ENCODE assay signal across 22 cellular contexts in the genomic region with DNA sequence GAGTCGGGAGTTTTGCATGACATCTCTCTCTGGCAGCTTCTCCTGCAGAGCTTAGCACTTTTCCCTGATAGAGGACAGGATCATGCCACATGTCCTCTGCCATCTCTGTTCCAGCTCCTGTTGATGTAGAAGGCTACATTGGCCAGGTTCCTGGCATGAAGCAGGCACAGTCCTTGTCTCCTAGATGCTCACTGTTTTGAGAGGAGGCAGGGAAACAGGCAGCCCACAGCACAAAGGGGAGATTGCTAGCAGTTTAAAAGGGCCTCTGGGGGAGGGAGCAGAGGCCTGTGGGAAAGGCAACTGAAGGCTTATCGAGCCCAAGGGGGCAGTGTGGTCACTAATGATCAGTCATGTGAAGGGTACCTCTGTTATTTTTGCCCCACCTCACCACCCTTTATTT. TPM values are rescaled to one million over a fixed set of nuclear protein-coding genes. Genes with fewer than 3 reads are reported as not detected.
A peak's percentile ranks its signal among the peaks of the same experiment; 100 is the strongest.
DNase-seq lines count a peak whose midpoint lies in the region; ATAC-seq, FAIRE-seq and TF ChIP-seq lines count a peak whose summit lies in the region.
"Had no signal": no experiment of that assay in that cellular context is flagged by ENCODE, and none has a peak within 500 bp of the region (broad histone marks: within the 10 kb centered on the region; RNA-seq: fewer than 3 reads in every experiment).

No MANE protein-coding gene starts in this region.

- CTCF ChIA-PET in HCT116 (lab: Charles Lee), result no interaction called here

- no peak for DNase-seq in HCT116 (ENCODE audit: low read depth, low spot score)
- DNase-seq in central memory CD8-positive, alpha-beta T cell (ENCODE audit: low spot score in 2 of 2), result no peak
- no peak for DNase-seq in left cardiac atrium
- peak; percentile 33 for DNase-seq in retina
- DNase-seq in small intestine, result no peak
- no peak for DNase-seq in upper lobe of right lung
- no peak for DNase-seq in HCEC 1CT
- DNase-seq: activated CD8-positive, alpha-beta T cell treated with anti-CD3 and anti-CD28 coated beads, Interleukin-2, amount 10 ng/mL, durations not matched to agents 7 days and 5 days; activated naive CD4-positive, alpha-beta T cell treated with Interleukin-2 at 50 U/mL for 16 hours; activated T-cell treated with anti-CD3 and anti-CD28 coated beads, Interleukin-2, amount 50 U/mL, for 24 hours; DMS79; effector memory CD4-positive, alpha-beta T cell; GOT3; Kasumi-1; NCI-H1105; NCI-H2081; NCI-H446; stimulated activated naive B cell treated with anti-CD40 and anti-IgM and Interleukin-4, amounts not matched to agents 10 μg/mL and 1 μg/mL and 100 μg/mL, for 72 hours; T-helper 9 cell had no signal

- RAD21 ChIA-PET in HCT116 (lab: Charles Lee; ENCODE audit: low non-redundant PET in 1 of 2, low total read pairs in 2 of 2, uncharacterized antibody in 2 of 2, unreplicated experiment in 2 of 2), result no interaction called here

- H3K36me3 ChIP-seq in HCT116 (ENCODE audit: control insufficient read depth in 1 of 2, insufficient read depth in 2 of 2, low read length in 2 of 2) (no peaks in the 10 kb centered on the region), small intestine (ENCODE audit: control insufficient read depth in 2 of 2, insufficient read depth in 2 of 2, low read length in 2 of 2) (no peaks in the 10 kb centered on the region), upper lobe of right lung (no peaks in the 10 kb centered on the region)

- H3K4me3 Mint-ChIP-seq in central memory CD8-positive, alpha-beta T cell, result no peak overlapping the region
- H3K4me3 Mint-ChIP-seq: activated CD8-positive, alpha-beta T cell treated with anti-CD3 and anti-CD28 coated beads, Interleukin-2, amount 10 ng/mL, durations not matched to agents 7 days and 5 days; activated T-cell treated with anti-CD3 and anti-CD28 coated beads, Interleukin-2, amount 50 U/mL, for 24 hours; stimulated activated naive B cell treated with anti-CD40 and anti-IgM and Interleukin-4, amounts not matched to agents 10 μg/mL and 1 μg/mL and 100 μg/mL, for 72 hours had no signal

- H3K36me3 Mint-ChIP-seq in central memory CD8-positive, alpha-beta T cell (ENCODE audit: insufficient read depth), result peaks cover 12% of the 10 kb centered on the region

- intact Hi-C loops in HCT116 (cut with micrococcal nuclease), result no loop called here
- intact Hi-C loops in left cardiac atrium (cut with DNase I), result loop anchor here in 1 of 2 donors (5.0 kb wide), 1 partner anchor 46 kb away; no protein-coding TSS in a partner anchor
- intact Hi-C loops in upper lobe of right lung (cut with DNase I), result no loop called here

- 49 to 62% (median 59%) methylated on average over 2 of the region's 2 CpGs for WGBS in small intestine, 3 donors

- peak; percentile 29; the same call in 1 of the 2 replicates for TF ChIP-seq RAD21 in HCT116 (IDR thresholded peaks at IDR 0.05; ENCODE audit: low read depth)

- no peaks in the 10 kb centered on the region for H3K9me2 ChIP-seq in HCT116 (ENCODE audit: insufficient read depth)

- H3K79me2 ChIP-seq in HCT116 (ENCODE audit: insufficient read depth, low read length), result peaks cover 45% of the 10 kb centered on the region
- H3K79me2 ChIP-seq: parathyroid adenoma had no signal

- no peaks in the 10 kb centered on the region for H3K9me3 Mint-ChIP-seq in central memory CD8-positive, alpha-beta T cell
- H3K9me3 Mint-ChIP-seq: activated T-cell treated with anti-CD3 and anti-CD28 coated beads, Interleukin-2, amount 50 U/mL, for 24 hours had no signal

- no peaks in the 10 kb centered on the region for H3K27me3 ChIP-seq in HCT116 (ENCODE audit: insufficient read depth, low read length)
- H3K27me3 ChIP-seq in small intestine (ENCODE audit: control insufficient read depth in 2 of 2, insufficient read depth in 2 of 2, low read length in 2 of 2), result no peaks in the 10 kb centered on the region
- H3K27me3 ChIP-seq in upper lobe of right lung, result no peaks in the 10 kb centered on the region

- H2AFZ ChIP-seq in HCT116 (ENCODE audit: low read depth, low read length, poor library complexity, severe bottlenecking), result no peak overlapping the region
- H2AFZ ChIP-seq: parathyroid adenoma had no signal

- FAIRE-seq in small intestine (lab: Jason Lieb, UNC), result no peak
- FAIRE-seq: HTR-8/SVneo had no signal

- H3K4me1 ChIP-seq in HCT116 (ENCODE audit: control insufficient read depth in 1 of 2, insufficient read depth in 2 of 2, low read length in 2 of 2), result peaks cover 21 to 28% of the 10 kb centered on the region in 2 experiments; a peak in 3 of 4 replicates
- H3K4me1 ChIP-seq in small intestine (ENCODE audit: control insufficient read depth in 2 of 2, insufficient read depth in 1 of 2, low read depth in 1 of 2, low read length in 1 of 2), result peaks cover 5 to 11% of the 10 kb centered on the region in 2 donors
- peaks cover 29% of the 10 kb centered on the region for H3K4me1 ChIP-seq in upper lobe of right lung
- H3K4me1 ChIP-seq: parathyroid adenoma had no signal

- H3K4me3 ChIP-seq in HCT116 (replicated peaks in 1 of 2; ENCODE audit: low read depth in 1 of 2, low read length in 2 of 2) (no peak overlapping the region), small intestine (ENCODE audit: low read depth in 1 of 2, low read length in 2 of 2) (no peak overlapping the region), upper lobe of right lung (no peak overlapping the region)

- H3K27me3 Mint-ChIP-seq in central memory CD8-positive, alpha-beta T cell, result no peaks in the 10 kb centered on the region
- H3K27me3 Mint-ChIP-seq: activated T-cell treated with anti-CD3 and anti-CD28 coated beads, Interleukin-2, amount 50 U/mL, for 24 hours; stimulated activated naive B cell treated with anti-CD40 and anti-IgM and Interleukin-4, amounts not matched to agents 10 μg/mL and 1 μg/mL and 100 μg/mL, for 72 hours had no signal

- TF ChIP-seq POLR2A in HCT116 (IDR thresholded peaks at IDR 0.05; ENCODE audit: borderline replicate concordance, extremely low read depth, insufficient read depth, insufficient read length), result no peak

- H3K4me2 ChIP-seq in HCT116 (ENCODE audit: low read length), result no peak overlapping the region

- no TSS peak for BruUV-seq in HCT116 (replicated peaks; lab: Mats Ljungman, UMichigan)

- H3K27ac ChIP-seq in HCT116 (ENCODE audit: low read depth, low read length) (no peak overlapping the region), small intestine (ENCODE audit: low read depth in 1 of 2, low read length in 1 of 2) (no peak overlapping the region), upper lobe of right lung (no peak overlapping the region)
- H3K27ac ChIP-seq: parathyroid adenoma had no signal

- H3K9me3 ChIP-seq in HCT116 (ENCODE audit: control insufficient read depth in 1 of 2, insufficient read depth in 1 of 2, low read depth in 1 of 2, low read length in 2 of 2), result no peaks in the 10 kb centered on the region
- no peaks in the 10 kb centered on the region for H3K9me3 ChIP-seq in small intestine (ENCODE audit: control insufficient read depth, low read depth)
- no peaks in the 10 kb centered on the region for H3K9me3 ChIP-seq in upper lobe of right lung

- POLR2A ChIA-PET in HCT116 (lab: Charles Lee), result no interaction called here

- H3K4me1 Mint-ChIP-seq in central memory CD8-positive, alpha-beta T cell, result peaks cover 99% of the 10 kb centered on the region

- peak overlapping the region; percentile 56 for H3K27ac Mint-ChIP-seq in central memory CD8-positive, alpha-beta T cell (ENCODE audit: low read depth)
- H3K27ac Mint-ChIP-seq: activated CD8-positive, alpha-beta T cell treated with anti-CD3 and anti-CD28 coated beads, Interleukin-2, amount 10 ng/mL, durations not matched to agents 7 days and 5 days; activated T-cell treated with anti-CD3 and anti-CD28 coated beads, Interleukin-2, amount 50 U/mL, for 24 hours; stimulated activated naive B cell treated with anti-CD40 and anti-IgM and Interleukin-4, amounts not matched to agents 10 μg/mL and 1 μg/mL and 100 μg/mL, for 72 hours had no signal

- no peak overlapping the region for H3K9ac ChIP-seq in HCT116 (ENCODE audit: low read length)
- H3K9ac ChIP-seq: parathyroid adenoma had no signal

- no peaks in the 10 kb centered on the region for H4K20me1 ChIP-seq in HCT116 (ENCODE audit: insufficient read depth)

- TF ChIP-seq CTCF in HCT116 (IDR thresholded peaks at IDR 0.05 in 2 of 3, conservative IDR thresholded peaks at IDR 0.05 in 1 of 3; ENCODE audit: borderline replicate concordance in 1 of 3, insufficient read depth in 1 of 3, low read depth in 2 of 3, low read length in 2 of 3), result no peak
- TF ChIP-seq CTCF in upper lobe of right lung (IDR thresholded peaks at IDR 0.05), result no peak

- ATAC-seq in HCT116 (peak; percentile 51; the same call in 1 of the 2 replicates), left cardiac atrium (peak; percentile 28 to 43), upper lobe of right lung (no peak)
- ATAC-seq in central memory CD8-positive, alpha-beta T cell (replicated peaks; ENCODE audit: extremely low read depth, poor library complexity, severe bottlenecking), result no peak
- ATAC-seq: activated CD4-positive, CD25-positive, alpha-beta regulatory T cell treated with anti-CD3 and anti-CD28 coated beads, Interleukin-2, amount 50 U/mL, for 24 hours; activated CD8-positive, alpha-beta T cell treated with anti-CD3 and anti-CD28 coated beads, Interleukin-2, amount 10 ng/mL, durations not matched to agents 7 days and 5 days; stimulated activated naive B cell treated with anti-CD40 and anti-IgM and Interleukin-4, amounts not matched to agents 10 μg/mL and 1 μg/mL and 100 μg/mL, for 72 hours had no signal

TF ChIP-seq in HCT116, 20 proteins besides CTCF, POLR2A, EP300 and RAD21:
- TF ChIP-seq SIN3A (IDR thresholded peaks at IDR 0.05; ENCODE audit: low read depth) (no peak), ZFX (IDR thresholded peaks at IDR 0.05) (no peak), ATF3 (IDR thresholded peaks at IDR 0.05) (no peak), SP1 (IDR thresholded peaks at IDR 0.05; ENCODE audit: low read depth) (no peak), EZH2 (IDR thresholded peaks at IDR 0.05) (no peak), CEBPB (IDR thresholded peaks at IDR 0.05; ENCODE audit: low read depth) (no peak), TCF7L2 (IDR thresholded peaks at IDR 0.05; ENCODE audit: borderline replicate concordance, extremely low read depth, insufficient read depth, insufficient read length) (no peak), POLR2AphosphoS5 (IDR thresholded peaks at IDR 0.05; ENCODE audit: low read depth, low read length) (no peak), EZH2phosphoT487 (IDR thresholded peaks at IDR 0.05; ENCODE audit: borderline replicate concordance) (no peak)

RNA-seq across cellular contexts. Expression of gene ARHGAP26, which starts 10.7 kb away (rescaled TPM):
- total RNA-seq in HCT116 (2021; ENCODE audit: unreplicated experiment) (34.5 TPM), left cardiac atrium (10 to 100 TPM; 29.6 to 50.2 TPM), upper lobe of right lung (35.4 TPM)
- 8.3 and 11.5 TPM in 2 replicates for polyA plus RNA-seq in HCT116 (2012)
- polyA plus RNA-seq in small intestine, result 10 to 100 TPM in 2 of 3 donors, 1 to 10 TPM in 1; 7.6 to 12.3 (median 10.7) TPM

Comparison
In these comparisons a context has a peak if more than half of its experiments do, and no peak if none do; other contexts are left out.
1. ATAC-seq: peak in HCT116 (single experiment) and left cardiac atrium (2 of 2); none in central memory CD8-positive, alpha-beta T cell (single experiment) and upper lobe of right lung (single experiment).